1 cellular context compared by ENCODE assay signal in the genomic region with DNA sequence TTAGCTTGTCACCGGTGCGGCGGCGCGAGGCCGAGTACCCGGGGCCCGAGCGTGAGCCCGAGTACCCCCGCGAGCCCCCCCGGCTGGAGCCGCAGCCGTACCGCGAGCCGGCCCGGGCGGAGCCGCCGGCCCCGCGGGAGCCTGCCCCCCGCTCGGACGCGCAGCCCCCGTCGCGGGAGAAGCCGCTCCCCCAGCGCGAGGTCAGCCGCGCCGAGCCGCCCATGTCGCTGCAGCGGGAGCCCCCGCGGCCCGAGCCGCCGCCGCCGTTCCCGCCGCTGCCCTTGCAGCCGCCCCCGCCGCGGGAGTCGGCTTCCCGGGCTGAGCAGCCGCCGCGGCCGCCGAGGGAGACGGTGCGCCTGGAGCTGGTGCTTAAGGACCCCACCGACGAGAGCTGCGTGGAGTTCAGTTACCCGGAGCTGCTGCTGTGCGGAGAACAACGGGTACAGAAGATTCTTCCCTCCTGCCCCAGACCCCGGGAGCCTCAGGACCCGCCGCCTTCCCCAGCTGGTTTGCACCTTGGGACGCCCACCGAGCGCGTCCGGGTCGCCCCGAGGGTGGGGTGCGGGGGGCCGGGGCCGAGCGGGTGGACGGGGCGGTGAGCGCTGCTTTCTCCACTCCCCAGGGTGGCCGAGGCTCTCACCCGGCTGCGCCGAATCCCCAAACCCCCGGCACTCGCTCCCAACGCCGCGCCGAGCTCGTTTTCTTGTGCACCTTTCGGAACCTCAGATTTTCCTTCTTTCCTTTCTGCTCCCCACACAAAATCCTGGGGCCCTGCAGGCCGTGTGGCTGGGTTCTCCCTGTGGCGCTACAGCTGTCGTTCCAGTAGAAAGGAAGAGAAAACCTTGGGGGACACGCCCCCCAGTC.
TF ChIP-seq lines count a peak whose summit lies in the region.

No MANE protein-coding gene starts in this region.

TF ChIP-seq in HepG2, 621 proteins besides CTCF, POLR2A, EP300 and RAD21 (continued from another document and continues in another):
- TF ChIP-seq, protein P1, sequence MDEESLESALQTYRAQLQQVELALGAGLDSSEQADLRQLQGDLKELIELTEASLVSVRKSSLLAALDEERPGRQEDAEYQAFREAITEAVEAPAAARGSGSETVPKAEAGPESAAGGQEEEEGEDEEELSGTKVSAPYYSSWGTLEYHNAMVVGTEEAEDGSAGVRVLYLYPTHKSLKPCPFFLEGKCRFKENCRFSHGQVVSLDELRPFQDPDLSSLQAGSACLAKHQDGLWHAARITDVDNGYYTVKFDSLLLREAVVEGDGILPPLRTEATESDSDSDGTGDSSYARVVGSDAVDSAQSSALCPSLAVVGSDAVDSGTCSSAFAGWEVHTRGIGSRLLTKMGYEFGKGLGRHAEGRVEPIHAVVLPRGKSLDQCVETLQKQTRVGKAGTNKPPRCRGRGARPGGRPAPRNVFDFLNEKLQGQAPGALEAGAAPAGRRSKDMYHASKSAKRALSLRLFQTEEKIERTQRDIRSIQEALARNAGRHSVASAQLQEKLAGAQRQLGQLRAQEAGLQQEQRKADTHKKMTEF (CRISPR knock-in tag; IDR thresholded peaks at IDR 0.05) = peak; percentile 42; the same call in 1 of the 2 replicates
- peak; percentile 31; the same call in 1 of the 2 replicates for TF ChIP-seq ERF (CRISPR knock-in tag; IDR thresholded peaks at IDR 0.05)
- TF ChIP-seq, protein P2, sequence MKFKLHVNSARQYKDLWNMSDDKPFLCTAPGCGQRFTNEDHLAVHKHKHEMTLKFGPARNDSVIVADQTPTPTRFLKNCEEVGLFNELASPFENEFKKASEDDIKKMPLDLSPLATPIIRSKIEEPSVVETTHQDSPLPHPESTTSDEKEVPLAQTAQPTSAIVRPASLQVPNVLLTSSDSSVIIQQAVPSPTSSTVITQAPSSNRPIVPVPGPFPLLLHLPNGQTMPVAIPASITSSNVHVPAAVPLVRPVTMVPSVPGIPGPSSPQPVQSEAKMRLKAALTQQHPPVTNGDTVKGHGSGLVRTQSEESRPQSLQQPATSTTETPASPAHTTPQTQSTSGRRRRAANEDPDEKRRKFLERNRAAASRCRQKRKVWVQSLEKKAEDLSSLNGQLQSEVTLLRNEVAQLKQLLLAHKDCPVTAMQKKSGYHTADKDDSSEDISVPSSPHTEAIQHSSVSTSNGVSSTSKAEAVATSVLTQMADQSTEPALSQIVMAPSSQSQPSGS (CRISPR knock-in tag; IDR thresholded peaks at IDR 0.05) = 0 out of 2 replicates have a peak, but pooled peaks have one; percentile 27
- 0 out of 2 replicates have a peak, but pooled peaks have one; percentile 10 for TF ChIP-seq SALL2 (CRISPR knock-in tag; IDR thresholded peaks at IDR 0.05)
- TF ChIP-seq, protein P3, sequence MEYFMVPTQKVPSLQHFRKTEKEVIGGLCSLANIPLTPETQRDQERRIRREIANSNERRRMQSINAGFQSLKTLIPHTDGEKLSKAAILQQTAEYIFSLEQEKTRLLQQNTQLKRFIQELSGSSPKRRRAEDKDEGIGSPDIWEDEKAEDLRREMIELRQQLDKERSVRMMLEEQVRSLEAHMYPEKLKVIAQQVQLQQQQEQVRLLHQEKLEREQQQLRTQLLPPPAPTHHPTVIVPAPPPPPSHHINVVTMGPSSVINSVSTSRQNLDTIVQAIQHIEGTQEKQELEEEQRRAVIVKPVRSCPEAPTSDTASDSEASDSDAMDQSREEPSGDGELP (IDR thresholded peaks at IDR 0.05; ENCODE audit: borderline replicate concordance, low read depth) = peak; percentile 55; the same call in 1 of the 2 replicates
- TF ChIP-seq FLYWCH1 (CRISPR knock-in tag; IDR thresholded peaks at IDR 0.05) = no peak
- TF ChIP-seq, protein P4, sequence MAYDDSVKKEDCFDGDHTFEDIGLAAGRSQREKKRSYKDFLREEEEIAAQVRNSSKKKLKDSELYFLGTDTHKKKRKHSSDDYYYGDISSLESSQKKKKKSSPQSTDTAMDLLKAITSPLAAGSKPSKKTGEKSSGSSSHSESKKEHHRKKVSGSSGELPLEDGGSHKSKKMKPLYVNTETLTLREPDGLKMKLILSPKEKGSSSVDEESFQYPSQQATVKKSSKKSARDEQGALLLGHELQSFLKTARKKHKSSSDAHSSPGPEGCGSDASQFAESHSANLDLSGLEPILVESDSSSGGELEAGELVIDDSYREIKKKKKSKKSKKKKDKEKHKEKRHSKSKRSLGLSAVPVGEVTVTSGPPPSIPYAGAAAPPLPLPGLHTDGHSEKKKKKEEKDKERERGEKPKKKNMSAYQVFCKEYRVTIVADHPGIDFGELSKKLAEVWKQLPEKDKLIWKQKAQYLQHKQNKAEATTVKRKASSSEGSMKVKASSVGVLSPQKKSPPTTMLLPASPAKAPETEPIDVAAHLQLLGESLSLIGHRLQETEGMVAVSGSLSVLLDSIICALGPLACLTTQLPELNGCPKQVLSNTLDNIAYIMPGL (CRISPR knock-in tag; IDR thresholded peaks at IDR 0.05; ENCODE audit: borderline replicate concordance in 1 of 2, low read depth in 1 of 2) = peak in 1 of 2 experiments; percentile 32; a peak in 1 of 4 replicates
- TF ChIP-seq CREM (IDR thresholded peaks at IDR 0.05) = 0 out of 2 replicates have a peak, but pooled peaks have one; percentile 9
- no peak for TF ChIP-seq CREM (CRISPR knock-in tag; IDR thresholded peaks at IDR 0.05)
- no peak for TF ChIP-seq SNAPC2 (CRISPR knock-in tag; IDR thresholded peaks at IDR 0.05)
- TF ChIP-seq ZNF343 (CRISPR knock-in tag; IDR thresholded peaks at IDR 0.05) = peak; percentile 67; the same call in 1 of the 2 replicates
- TF ChIP-seq SMC3 (IDR thresholded peaks at IDR 0.05; ENCODE audit: low read length) = no peak
- no peak for TF ChIP-seq ZNF431 (CRISPR knock-in tag; IDR thresholded peaks at IDR 0.05; ENCODE audit: borderline replicate concordance, low read depth)
- TF ChIP-seq ZNF773 (CRISPR knock-in tag; IDR thresholded peaks at IDR 0.05; ENCODE audit: borderline replicate concordance) = no peak
- TF ChIP-seq, protein P5, sequence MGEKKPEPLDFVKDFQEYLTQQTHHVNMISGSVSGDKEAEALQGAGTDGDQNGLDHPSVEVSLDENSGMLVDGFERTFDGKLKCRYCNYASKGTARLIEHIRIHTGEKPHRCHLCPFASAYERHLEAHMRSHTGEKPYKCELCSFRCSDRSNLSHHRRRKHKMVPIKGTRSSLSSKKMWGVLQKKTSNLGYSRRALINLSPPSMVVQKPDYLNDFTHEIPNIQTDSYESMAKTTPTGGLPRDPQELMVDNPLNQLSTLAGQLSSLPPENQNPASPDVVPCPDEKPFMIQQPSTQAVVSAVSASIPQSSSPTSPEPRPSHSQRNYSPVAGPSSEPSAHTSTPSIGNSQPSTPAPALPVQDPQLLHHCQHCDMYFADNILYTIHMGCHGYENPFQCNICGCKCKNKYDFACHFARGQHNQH (CRISPR knock-in tag; IDR thresholded peaks at IDR 0.05) = 0 out of 2 replicates have a peak, but pooled peaks have one; percentile 38
- TF ChIP-seq, protein P6, sequence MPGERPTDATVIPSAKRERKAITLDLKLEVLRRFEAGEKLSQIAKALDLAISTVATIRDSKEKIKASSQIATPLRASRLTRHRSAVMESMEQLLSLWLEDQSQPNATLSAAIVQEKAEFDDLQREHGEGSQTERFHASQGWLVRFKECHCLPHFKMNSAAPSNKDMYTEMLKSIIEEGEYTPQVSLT (CRISPR knock-in tag; IDR thresholded peaks at IDR 0.05; ENCODE audit: borderline replicate concordance, low read depth) = no peak
- no peak; the same call in 1 of the 2 replicates for TF ChIP-seq HDAC2 (CRISPR knock-in tag; IDR thresholded peaks at IDR 0.05)
- TF ChIP-seq RARG (CRISPR knock-in tag; IDR thresholded peaks at IDR 0.05; ENCODE audit: low read depth) = no peak
- no peak for TF ChIP-seq ZNF746 (CRISPR knock-in tag; IDR thresholded peaks at IDR 0.05)
- peak; percentile 63; the same call in 1 of the 2 replicates for TF ChIP-seq KDM2A (CRISPR knock-in tag; IDR thresholded peaks at IDR 0.05; ENCODE audit: borderline replicate concordance, low read depth)
- TF ChIP-seq ZNF331 (CRISPR knock-in tag; IDR thresholded peaks at IDR 0.05) = no peak
- TF ChIP-seq, protein P7, sequence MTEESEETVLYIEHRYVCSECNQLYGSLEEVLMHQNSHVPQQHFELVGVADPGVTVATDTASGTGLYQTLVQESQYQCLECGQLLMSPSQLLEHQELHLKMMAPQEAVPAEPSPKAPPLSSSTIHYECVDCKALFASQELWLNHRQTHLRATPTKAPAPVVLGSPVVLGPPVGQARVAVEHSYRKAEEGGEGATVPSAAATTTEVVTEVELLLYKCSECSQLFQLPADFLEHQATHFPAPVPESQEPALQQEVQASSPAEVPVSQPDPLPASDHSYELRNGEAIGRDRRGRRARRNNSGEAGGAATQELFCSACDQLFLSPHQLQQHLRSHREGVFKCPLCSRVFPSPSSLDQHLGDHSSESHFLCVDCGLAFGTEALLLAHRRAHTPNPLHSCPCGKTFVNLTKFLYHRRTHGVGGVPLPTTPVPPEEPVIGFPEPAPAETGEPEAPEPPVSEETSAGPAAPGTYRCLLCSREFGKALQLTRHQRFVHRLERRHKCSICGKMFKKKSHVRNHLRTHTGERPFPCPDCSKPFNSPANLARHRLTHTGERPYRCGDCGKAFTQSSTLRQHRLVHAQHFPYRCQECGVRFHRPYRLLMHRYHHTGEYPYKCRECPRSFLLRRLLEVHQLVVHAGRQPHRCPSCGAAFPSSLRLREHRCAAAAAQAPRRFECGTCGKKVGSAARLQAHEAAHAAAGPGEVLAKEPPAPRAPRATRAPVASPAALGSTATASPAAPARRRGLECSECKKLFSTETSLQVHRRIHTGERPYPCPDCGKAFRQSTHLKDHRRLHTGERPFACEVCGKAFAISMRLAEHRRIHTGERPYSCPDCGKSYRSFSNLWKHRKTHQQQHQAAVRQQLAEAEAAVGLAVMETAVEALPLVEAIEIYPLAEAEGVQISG (CRISPR knock-in tag; IDR thresholded peaks at IDR 0.05) = no peak
- peak in 1 of 2 experiments; percentile 93; a peak in 2 of 4 replicates for TF ChIP-seq KLF16 (CRISPR knock-in tag; IDR thresholded peaks at IDR 0.05)
- TF ChIP-seq ZFX (CRISPR knock-in tag; IDR thresholded peaks at IDR 0.05; ENCODE audit: low read depth) = 0 out of 2 replicates have a peak, but pooled peaks have one; percentile 24
- no peak for TF ChIP-seq DR1 (CRISPR knock-in tag; IDR thresholded peaks at IDR 0.05)
- no peak for TF ChIP-seq ZNF432 (CRISPR knock-in tag; IDR thresholded peaks at IDR 0.05; ENCODE audit: borderline replicate concordance)
- 0 out of 2 replicates have a peak, but pooled peaks have one; percentile 2 for TF ChIP-seq DNMT1 (CRISPR knock-in tag; IDR thresholded peaks at IDR 0.05)
- TF ChIP-seq, protein P8, sequence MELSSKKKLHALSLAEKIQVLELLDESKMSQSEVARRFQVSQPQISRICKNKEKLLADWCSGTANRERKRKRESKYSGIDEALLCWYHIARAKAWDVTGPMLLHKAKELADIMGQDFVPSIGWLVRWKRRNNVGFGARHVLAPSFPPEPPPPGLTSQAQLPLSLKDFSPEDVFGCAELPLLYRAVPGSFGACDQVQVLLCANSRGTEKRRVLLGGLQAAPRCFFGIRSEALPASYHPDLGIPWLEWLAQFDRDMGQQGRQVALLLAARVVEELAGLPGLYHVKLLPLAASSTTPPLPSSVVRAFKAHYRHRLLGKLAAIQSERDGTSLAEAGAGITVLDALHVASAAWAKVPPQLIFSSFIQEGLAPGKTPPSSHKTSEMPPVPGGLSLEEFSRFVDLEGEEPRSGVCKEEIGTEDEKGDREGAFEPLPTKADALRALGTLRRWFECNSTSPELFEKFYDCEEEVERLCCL (CRISPR knock-in tag; IDR thresholded peaks at IDR 0.05; ENCODE audit: borderline replicate concordance) = no peak
- TF ChIP-seq, protein P9, sequence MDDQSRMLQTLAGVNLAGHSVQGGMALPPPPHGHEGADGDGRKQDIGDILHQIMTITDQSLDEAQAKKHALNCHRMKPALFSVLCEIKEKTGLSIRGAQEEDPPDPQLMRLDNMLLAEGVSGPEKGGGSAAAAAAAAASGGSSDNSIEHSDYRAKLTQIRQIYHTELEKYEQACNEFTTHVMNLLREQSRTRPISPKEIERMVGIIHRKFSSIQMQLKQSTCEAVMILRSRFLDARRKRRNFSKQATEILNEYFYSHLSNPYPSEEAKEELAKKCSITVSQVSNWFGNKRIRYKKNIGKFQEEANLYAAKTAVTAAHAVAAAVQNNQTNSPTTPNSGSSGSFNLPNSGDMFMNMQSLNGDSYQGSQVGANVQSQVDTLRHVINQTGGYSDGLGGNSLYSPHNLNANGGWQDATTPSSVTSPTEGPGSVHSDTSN (CRISPR knock-in tag; IDR thresholded peaks at IDR 0.05; ENCODE audit: borderline replicate concordance) = no peak
- TF ChIP-seq, protein P10, sequence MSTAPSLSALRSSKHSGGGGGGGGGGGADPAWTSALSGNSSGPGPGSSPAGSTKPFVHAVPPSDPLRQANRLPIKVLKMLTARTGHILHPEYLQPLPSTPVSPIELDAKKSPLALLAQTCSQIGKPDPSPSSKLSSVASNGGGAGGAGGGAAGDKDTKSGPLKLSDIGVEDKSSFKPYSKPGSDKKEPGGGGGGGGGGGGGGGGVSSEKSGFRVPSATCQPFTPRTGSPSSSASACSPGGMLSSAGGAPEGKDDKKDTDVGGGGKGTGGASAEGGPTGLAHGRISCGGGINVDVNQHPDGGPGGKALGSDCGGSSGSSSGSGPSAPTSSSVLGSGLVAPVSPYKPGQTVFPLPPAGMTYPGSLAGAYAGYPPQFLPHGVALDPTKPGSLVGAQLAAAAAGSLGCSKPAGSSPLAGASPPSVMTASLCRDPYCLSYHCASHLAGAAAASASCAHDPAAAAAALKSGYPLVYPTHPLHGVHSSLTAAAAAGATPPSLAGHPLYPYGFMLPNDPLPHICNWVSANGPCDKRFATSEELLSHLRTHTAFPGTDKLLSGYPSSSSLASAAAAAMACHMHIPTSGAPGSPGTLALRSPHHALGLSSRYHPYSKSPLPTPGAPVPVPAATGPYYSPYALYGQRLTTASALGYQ (CRISPR knock-in tag; IDR thresholded peaks at IDR 0.05) = no peak
- 0 out of 3 replicates have a peak, but pooled peaks have one; percentile 30 for TF ChIP-seq MXI1 (IDR thresholded peaks at IDR 0.05; ENCODE audit: borderline replicate concordance, low read depth, low read length)
- TF ChIP-seq, protein P11, sequence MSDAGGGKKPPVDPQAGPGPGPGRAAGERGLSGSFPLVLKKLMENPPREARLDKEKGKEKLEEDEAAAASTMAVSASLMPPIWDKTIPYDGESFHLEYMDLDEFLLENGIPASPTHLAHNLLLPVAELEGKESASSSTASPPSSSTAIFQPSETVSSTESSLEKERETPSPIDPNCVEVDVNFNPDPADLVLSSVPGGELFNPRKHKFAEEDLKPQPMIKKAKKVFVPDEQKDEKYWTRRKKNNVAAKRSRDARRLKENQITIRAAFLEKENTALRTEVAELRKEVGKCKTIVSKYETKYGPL (CRISPR knock-in tag; IDR thresholded peaks at IDR 0.05) = 0 out of 2 replicates have a peak, but pooled peaks have one; percentile 69
- TF ChIP-seq, protein P12, sequence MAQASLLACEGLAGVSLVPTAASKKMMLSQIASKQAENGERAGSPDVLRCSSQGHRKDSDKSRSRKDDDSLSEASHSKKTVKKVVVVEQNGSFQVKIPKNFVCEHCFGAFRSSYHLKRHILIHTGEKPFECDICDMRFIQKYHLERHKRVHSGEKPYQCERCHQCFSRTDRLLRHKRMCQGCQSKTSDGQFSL (CRISPR knock-in tag; IDR thresholded peaks at IDR 0.05) = 0 out of 2 replicates have a peak, but pooled peaks have one; percentile 9
- TF ChIP-seq ZFP62 (CRISPR knock-in tag; IDR thresholded peaks at IDR 0.05) = no peak
- TF ChIP-seq, protein P13, sequence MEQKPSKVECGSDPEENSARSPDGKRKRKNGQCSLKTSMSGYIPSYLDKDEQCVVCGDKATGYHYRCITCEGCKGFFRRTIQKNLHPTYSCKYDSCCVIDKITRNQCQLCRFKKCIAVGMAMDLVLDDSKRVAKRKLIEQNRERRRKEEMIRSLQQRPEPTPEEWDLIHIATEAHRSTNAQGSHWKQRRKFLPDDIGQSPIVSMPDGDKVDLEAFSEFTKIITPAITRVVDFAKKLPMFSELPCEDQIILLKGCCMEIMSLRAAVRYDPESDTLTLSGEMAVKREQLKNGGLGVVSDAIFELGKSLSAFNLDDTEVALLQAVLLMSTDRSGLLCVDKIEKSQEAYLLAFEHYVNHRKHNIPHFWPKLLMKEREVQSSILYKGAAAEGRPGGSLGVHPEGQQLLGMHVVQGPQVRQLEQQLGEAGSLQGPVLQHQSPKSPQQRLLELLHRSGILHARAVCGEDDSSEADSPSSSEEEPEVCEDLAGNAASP (CRISPR knock-in tag; IDR thresholded peaks at IDR 0.05; ENCODE audit: borderline replicate concordance) = no peak
- 0 out of 2 replicates have a peak, but pooled peaks have one; percentile 27 for TF ChIP-seq ZNF205 (CRISPR knock-in tag; IDR thresholded peaks at IDR 0.05)
